9 cellular contexts compared by ENCODE assay signal in genomic region chr2:219308142-219309093, GRCh38. TPM values are rescaled to one million over a fixed set of nuclear protein-coding genes. Genes with fewer than 3 reads are reported as not detected.
A peak's percentile ranks its signal among the peaks of the same experiment; 100 is the strongest.
DNase-seq lines count a peak whose midpoint lies in the region; ATAC-seq and TF ChIP-seq lines count a peak whose summit lies in the region.
"Had no signal": no experiment of that assay in that cellular context is flagged by ENCODE, and none has a peak within 500 bp of the region (broad histone marks: within the 10 kb centered on the region; RNA-seq: fewer than 3 reads in every experiment).

No MANE protein-coding gene starts in this region.

- CTCF ChIA-PET in activated CD4-positive, alpha-beta memory T cell treated with anti-CD3 and anti-CD28 coated beads, Interleukin-2, amount 10 ng/mL, durations not matched to agents 7 days and 5 days (lab: Charles Lee): interaction anchor here (1.4 to 2.2 kb wide), 2 partner anchors 13 kb away, joined by 4 to 9 read pairs; no protein-coding TSS in a partner anchor

- no peaks in the 10 kb centered on the region for H3K36me3 Mint-ChIP-seq in activated CD4-positive, alpha-beta memory T cell treated with anti-CD3 and anti-CD28 coated beads, Interleukin-2, amount 10 ng/mL, durations not matched to agents 7 days and 5 days (ENCODE audit: low read depth)
- H3K36me3 Mint-ChIP-seq in mesothelial cell of epicardium: no peaks in the 10 kb centered on the region
- H3K36me3 Mint-ChIP-seq in stimulated activated effector memory CD8-positive, alpha-beta T cell treated with anti-CD3 and anti-CD28 coated beads, Interleukin-12 subunit alpha, Interleukin-12 subunit beta, amount 100 ng/mL, for 72 hours: no peaks in the 10 kb centered on the region

- peaks cover 29% of the 10 kb centered on the region for H3K27me3 ChIP-seq in effector memory CD4-positive, alpha-beta T cell (replicated peaks; ENCODE audit: control insufficient read depth, insufficient read depth, low read length, poor library complexity, severe bottlenecking)

- no peak overlapping the region for H3K27ac Mint-ChIP-seq in activated CD4-positive, alpha-beta memory T cell treated with anti-CD3 and anti-CD28 coated beads, Interleukin-2, amount 10 ng/mL, durations not matched to agents 7 days and 5 days
- H3K27ac Mint-ChIP-seq in mesothelial cell of epicardium: no peak overlapping the region
- no peak overlapping the region for H3K27ac Mint-ChIP-seq in stimulated activated effector memory CD8-positive, alpha-beta T cell treated with anti-CD3 and anti-CD28 coated beads, Interleukin-12 subunit alpha, Interleukin-12 subunit beta, amount 100 ng/mL, for 72 hours

- POLR2A ChIA-PET in activated CD4-positive, alpha-beta memory T cell treated with anti-CD3 and anti-CD28 coated beads, Interleukin-2, amount 10 ng/mL, durations not matched to agents 7 days and 5 days (lab: Charles Lee): interaction anchor here (1.0 kb wide), 1 partner anchor 13 kb away, joined by 3 read pairs; no protein-coding TSS in a partner anchor

- no peaks in the 10 kb centered on the region for H3K9me3 ChIP-seq in effector memory CD4-positive, alpha-beta T cell (ENCODE audit: control insufficient read depth, low read length)

- no peaks in the 10 kb centered on the region for H3K9me3 Mint-ChIP-seq in activated CD4-positive, alpha-beta memory T cell treated with anti-CD3 and anti-CD28 coated beads, Interleukin-2, amount 10 ng/mL, durations not matched to agents 7 days and 5 days
- no peaks in the 10 kb centered on the region for H3K9me3 Mint-ChIP-seq in mesothelial cell of epicardium
- H3K9me3 Mint-ChIP-seq in stimulated activated effector memory CD8-positive, alpha-beta T cell treated with anti-CD3 and anti-CD28 coated beads, Interleukin-12 subunit alpha, Interleukin-12 subunit beta, amount 100 ng/mL, for 72 hours: no peaks in the 10 kb centered on the region

- H3K27me3 Mint-ChIP-seq in activated CD4-positive, alpha-beta memory T cell treated with anti-CD3 and anti-CD28 coated beads, Interleukin-2, amount 10 ng/mL, durations not matched to agents 7 days and 5 days: peaks cover 60% of the 10 kb centered on the region
- H3K27me3 Mint-ChIP-seq in mesothelial cell of epicardium (ENCODE audit: low read depth): peaks cover 83% of the 10 kb centered on the region

- DNase-seq in NCI-H345 (lab: John Stamatoyannopoulos, UW) (peak; percentile 34), NCI-H345 treated with DMSO at 0.1 percent for 48 hours (lab: John Stamatoyannopoulos, UW; ENCODE audit: unreplicated experiment) (no peak), NCI-H510A treated with DMSO at 0.1 percent for 48 hours (lab: John Stamatoyannopoulos, UW) (peak; percentile 68), mesothelial cell of epicardium (ENCODE audit: low spot score in 2 of 2, unreplicated experiment in 2 of 2) (peak; percentile 75 to 88)
- peak; percentile 74 for DNase-seq in activated CD4-positive, alpha-beta memory T cell treated with anti-CD3 and anti-CD28 coated beads, Interleukin-2, amount 10 ng/mL, durations not matched to agents 7 days and 5 days
- DNase-seq in effector memory CD4-positive, alpha-beta T cell: peak in 2 of 3 donors; percentile 31 to 32
- DNase-seq in stimulated activated effector memory CD8-positive, alpha-beta T cell treated with anti-CD3 and anti-CD28 coated beads, Interleukin-12 subunit alpha, Interleukin-12 subunit beta, amount 100 ng/mL, for 72 hours (ENCODE audit: low spot score in 2 of 2): peak; percentile 61 to 76

- no peaks in the 10 kb centered on the region for H3K4me1 ChIP-seq in effector memory CD4-positive, alpha-beta T cell (ENCODE audit: control insufficient read depth, insufficient read depth, low read length, poor library complexity, severe bottlenecking)

- no peak overlapping the region for H3K4me3 ChIP-seq in effector memory CD4-positive, alpha-beta T cell (ENCODE audit: insufficient read depth, low read depth, low read length, poor library complexity, severe bottlenecking)

- TF ChIP-seq CTCF in mesothelial cell of epicardium (IDR thresholded peaks at IDR 0.05; ENCODE audit: unreplicated experiment): no peak

- H3K27ac ChIP-seq in effector memory CD4-positive, alpha-beta T cell (ENCODE audit: insufficient read depth, low read length, poor library complexity, severe bottlenecking): no peak overlapping the region
- H3K27ac ChIP-seq: C4-2B had no signal

- H3K36me3 ChIP-seq in effector memory CD4-positive, alpha-beta T cell (ENCODE audit: control insufficient read depth, insufficient read depth, low read length): no peaks in the 10 kb centered on the region

- H3K4me3 Mint-ChIP-seq in activated CD4-positive, alpha-beta memory T cell treated with anti-CD3 and anti-CD28 coated beads, Interleukin-2, amount 10 ng/mL, durations not matched to agents 7 days and 5 days: no peak overlapping the region
- H3K4me3 Mint-ChIP-seq in mesothelial cell of epicardium: peak overlapping the region; percentile 13
- no peak overlapping the region for H3K4me3 Mint-ChIP-seq in stimulated activated effector memory CD8-positive, alpha-beta T cell treated with anti-CD3 and anti-CD28 coated beads, Interleukin-12 subunit alpha, Interleukin-12 subunit beta, amount 100 ng/mL, for 72 hours

- ATAC-seq in stimulated activated effector memory CD8-positive, alpha-beta T cell treated with anti-CD3 and anti-CD28 coated beads, Interleukin-12 subunit alpha, Interleukin-12 subunit beta, amount 100 ng/mL, for 72 hours: peak; percentile 85
- ATAC-seq in GM18873 (IDR thresholded peaks at IDR 0.05; ENCODE audit: low FRiP score, unreplicated experiment): no peak

- no peaks in the 10 kb centered on the region for H3K4me1 Mint-ChIP-seq in activated CD4-positive, alpha-beta memory T cell treated with anti-CD3 and anti-CD28 coated beads, Interleukin-2, amount 10 ng/mL, durations not matched to agents 7 days and 5 days
- peaks cover 1% of the 10 kb centered on the region for H3K4me1 Mint-ChIP-seq in mesothelial cell of epicardium
- H3K4me1 Mint-ChIP-seq in stimulated activated effector memory CD8-positive, alpha-beta T cell treated with anti-CD3 and anti-CD28 coated beads, Interleukin-12 subunit alpha, Interleukin-12 subunit beta, amount 100 ng/mL, for 72 hours: no peaks in the 10 kb centered on the region

RNA-seq across cellular contexts. Expression of gene PTPRN, which starts 0.8 kb away (rescaled TPM):
- total RNA-seq in activated CD4-positive, alpha-beta memory T cell treated with anti-CD3 and anti-CD28 coated beads, Interleukin-2, amount 10 ng/mL, durations not matched to agents 7 days and 5 days: under 1 TPM; 0.28 to 0.33 TPM
- 0.33 to 0.50 TPM (median 0.38 TPM) in 3 replicates for total RNA-seq in mesothelial cell of epicardium

RNA-seq across cellular contexts. Expression of gene RESP18, which starts 24.1 kb away (rescaled TPM):
- total RNA-seq in activated CD4-positive, alpha-beta memory T cell treated with anti-CD3 and anti-CD28 coated beads, Interleukin-2, amount 10 ng/mL, durations not matched to agents 7 days and 5 days: not detected
- total RNA-seq in mesothelial cell of epicardium: not detected in 3 replicates

RNA-seq across cellular contexts. Expression of gene DNAJB2, which starts 29.3 kb away (rescaled TPM):
- total RNA-seq in activated CD4-positive, alpha-beta memory T cell treated with anti-CD3 and anti-CD28 coated beads, Interleukin-2, amount 10 ng/mL, durations not matched to agents 7 days and 5 days: 10 to 100 TPM; 57.0 to 59.7 TPM
- 39.7 to 47.8 TPM (median 43.4 TPM) in 3 replicates for total RNA-seq in mesothelial cell of epicardium

RNA-seq across cellular contexts. Expression of gene TUBA4A, which starts 54.7 kb away (rescaled TPM):
- total RNA-seq in activated CD4-positive, alpha-beta memory T cell treated with anti-CD3 and anti-CD28 coated beads, Interleukin-2, amount 10 ng/mL, durations not matched to agents 7 days and 5 days: 100 to 1,000 TPM; 313 to 344 TPM
- total RNA-seq in mesothelial cell of epicardium: 0.47 to 1.1 TPM (median 0.63 TPM) in 3 replicates

RNA-seq across cellular contexts. Expression of gene TUBA4B, which starts 55.4 kb away (rescaled TPM):
- total RNA-seq in activated CD4-positive, alpha-beta memory T cell treated with anti-CD3 and anti-CD28 coated beads, Interleukin-2, amount 10 ng/mL, durations not matched to agents 7 days and 5 days: not detected
- not detected in 3 replicates for total RNA-seq in mesothelial cell of epicardium
